In genomic region chr6:24376875-24377274, GRCh38 we compare ENCODE assay signal across 19 cellular contexts. TPM values are rescaled to one million over a fixed set of nuclear protein-coding genes. Genes with fewer than 3 reads are reported as not detected.
DNase-seq lines count a peak whose midpoint lies in the region; ATAC-seq and TF ChIP-seq lines count a peak whose summit lies in the region.
"Had no signal": no experiment of that assay in that cellular context is flagged by ENCODE, and none has a peak within 500 bp of the region (broad histone marks: within the 10 kb centered on the region; RNA-seq: fewer than 3 reads in every experiment).

No MANE protein-coding gene starts in this region.

- ATAC-seq in gastrocnemius medialis (no peak), sciatic nerve (no peak)
- ATAC-seq: GM12878 had no signal

- no peaks in the 10 kb centered on the region for H3K9me2 ChIP-seq in GM23248 (ENCODE audit: insufficient read depth)

- H3K36me3 ChIP-seq in A673 (ENCODE audit: insufficient read depth, low read length, poor library complexity, severe bottlenecking) (no peaks in the 10 kb centered on the region), gastrocnemius medialis (no peaks in the 10 kb centered on the region), GM23248 (ENCODE audit: low read depth) (no peaks in the 10 kb centered on the region)
- H3K36me3 ChIP-seq: BE2C had no signal

- no TSS peak for BruUV-seq in A673 (replicated peaks; lab: Mats Ljungman, UMichigan)

- TF ChIP-seq POLR2A in gastrocnemius medialis (IDR thresholded peaks at IDR 0.05), result no peak

- peak overlapping the region; percentile 87 for H3K27ac ChIP-seq in A673 (ENCODE audit: low read depth, low read length, poor library complexity, severe bottlenecking)
- no peak overlapping the region for H3K27ac ChIP-seq in gastrocnemius medialis
- H3K27ac ChIP-seq in GM23248, result no peak overlapping the region
- H3K27ac ChIP-seq: PC-9 had no signal

- no peak overlapping the region for H3K9ac ChIP-seq in GM23248

- H3K4me3 ChIP-seq in A673 (ENCODE audit: low read depth, low read length, poor library complexity, severe bottlenecking), result no peak overlapping the region
- H3K4me3 ChIP-seq in fibroblast of villous mesenchyme (ENCODE audit: low read depth, low read length), result no peak overlapping the region
- no peak overlapping the region for H3K4me3 ChIP-seq in gastrocnemius medialis
- no peak overlapping the region for H3K4me3 ChIP-seq in GM23248
- H3K4me3 ChIP-seq: GM12878, K562, PC-9 had no signal

- no peaks in the 10 kb centered on the region for H4K20me1 ChIP-seq in GM23248 (ENCODE audit: insufficient read depth)

- CTCF ChIA-PET in A673 (lab: Charles Lee) (interaction anchor here (1.2 kb wide), 1 partner anchor 93 kb away, joined by 3 read pairs; no protein-coding TSS in a partner anchor), HEK293T (lab: Yijun Ruan, JAX) (no interaction called here)

- no peaks in the 10 kb centered on the region for H3K79me2 ChIP-seq in GM23248 (ENCODE audit: insufficient read depth)

- H3K4me2 ChIP-seq in GM23248 (ENCODE audit: unreplicated experiment), result no peak overlapping the region
- H3K4me2 ChIP-seq: PC-9 had no signal

- POLR2A ChIA-PET in A673 (lab: Charles Lee; ENCODE audit: low non-redundant PET), result no interaction called here
- POLR2A ChIA-PET in HEK293T (lab: Yijun Ruan, JAX), result no interaction called here

- peaks cover 58% of the 10 kb centered on the region for H3K4me1 ChIP-seq in A673 (ENCODE audit: insufficient read depth, low read length, poor library complexity, severe bottlenecking)
- no peaks in the 10 kb centered on the region for H3K4me1 ChIP-seq in gastrocnemius medialis
- no peaks in the 10 kb centered on the region for H3K4me1 ChIP-seq in GM23248 (ENCODE audit: insufficient read depth)
- H3K4me1 ChIP-seq: BE2C had no signal

- in situ Hi-C loops in gastrocnemius medialis (cut with MboI; ENCODE audit: low sequenced_read_pairs in 4 of 4) (loop anchor here in 1 of 4 donors (25.0 kb wide), 1 partner anchor 90 kb away; no protein-coding TSS in a partner anchor), GM23248 (cut with MboI) (no loop called here)

- H3K27me3 ChIP-seq in A673 (replicated peaks; ENCODE audit: insufficient read depth, low read depth, low read length, poor library complexity), result no peaks in the 10 kb centered on the region
- no peaks in the 10 kb centered on the region for H3K27me3 ChIP-seq in gastrocnemius medialis
- H3K27me3 ChIP-seq in GM23248 (replicated peaks; ENCODE audit: insufficient read depth), result no peaks in the 10 kb centered on the region
- H3K27me3 ChIP-seq: BE2C had no signal

- peak; percentile 92 for DNase-seq in A673 (ENCODE audit: low spot score)
- no peak for DNase-seq in HEK293T (ENCODE audit: extremely low spot score)
- DNase-seq in NCI-H524 (lab: John Stamatoyannopoulos, UW), result peak; percentile 58 to 84
- DNase-seq in fibroblast of villous mesenchyme (ENCODE audit: low read depth), result peak; percentile 14
- DNase-seq in gastrocnemius medialis, result no peak
- no peak for DNase-seq in foreskin melanocyte
- DNase-seq in sciatic nerve (ENCODE audit: low spot score), result no peak
- no peak for DNase-seq in GM23248
- DNase-seq: BE2C; CD4-positive, CD25-positive, alpha-beta regulatory T cell; COR-L47; DMS153; NCI-H1105; NCI-H1694 treated with DMSO at 0.1 percent for 48 hours; NCI-H345; NCI-H748 treated with DMSO at 0.1 percent for 48 hours; PC-9 had no signal

- WGBS in GM23248 (ENCODE audit: low coverage in 1 of 2, low lambda C conversion rate in 2 of 2, missing lambda C conversion rate in 2 of 2), 2 experiments, result 1 to 9% methylated on average over 4 of the region's 4 CpGs

- no peak for TF ChIP-seq CTCF in A673 (conservative IDR thresholded peaks at IDR 0.05; ENCODE audit: low read depth, low read length)
- no peak for TF ChIP-seq CTCF in fibroblast of villous mesenchyme (IDR thresholded peaks at IDR 0.05; ENCODE audit: insufficient read depth, low read depth, low read length)
- TF ChIP-seq CTCF in gastrocnemius medialis (IDR thresholded peaks at IDR 0.05 in 4 of 5, conservative IDR thresholded peaks at IDR 0.05 in 1 of 5), result no peak

- H3K9me3 ChIP-seq in A673 (ENCODE audit: low read depth, low read length, poor library complexity, severe bottlenecking) (peaks cover 5% of the 10 kb centered on the region), gastrocnemius medialis (no peaks in the 10 kb centered on the region), GM23248 (ENCODE audit: low read depth) (no peaks in the 10 kb centered on the region)
- H3K9me3 ChIP-seq: BE2C had no signal

- H2AFZ ChIP-seq in GM23248, result no peak overlapping the region
- H2AFZ ChIP-seq: PC-9 had no signal

- no peaks in the 10 kb centered on the region for H3F3A ChIP-seq in GM23248 (ENCODE audit: insufficient read depth)

- intact Hi-C loops in A673 (cut with micrococcal nuclease; ENCODE audit: unreplicated experiment) (no loop called here), gastrocnemius medialis (cut with DNase I; ENCODE audit: low total_unique reads) (no loop called here), sciatic nerve (cut with DNase I) (no loop called here)

TF ChIP-seq in HEK293T, 16 proteins besides CTCF, POLR2A, EP300 and RAD21:
- no peak for TF ChIP-seq ELF4 (IDR thresholded peaks at IDR 0.05)
- peak; percentile 46; the same call in 1 of the 2 replicates for TF ChIP-seq PKNOX1 (IDR thresholded peaks at IDR 0.05)
- TF ChIP-seq SP1 (IDR thresholded peaks at IDR 0.05), result no peak
- TF ChIP-seq ZNF384 (IDR thresholded peaks at IDR 0.05), result no peak
- peak; percentile 16; the same call in 1 of the 2 replicates for TF ChIP-seq CTBP1 (IDR thresholded peaks at IDR 0.05; ENCODE audit: borderline replicate concordance)
- TF ChIP-seq SUZ12 (IDR thresholded peaks at IDR 0.05), result no peak
- TF ChIP-seq FOXM1 (IDR thresholded peaks at IDR 0.05; ENCODE audit: borderline replicate concordance), result no peak
- TF ChIP-seq L3MBTL2 (conservative IDR thresholded peaks at IDR 0.05), result no peak
- TF ChIP-seq BHLHE40 (IDR thresholded peaks at IDR 0.05; ENCODE audit: borderline replicate concordance), result no peak
- TF ChIP-seq NFRKB (IDR thresholded peaks at IDR 0.05), result no peak
TF ChIP-seq in HEK293T: peak in this region for 2.

RNA-seq across cellular contexts. Expression of gene DCDC2, which starts 19.0 kb away (rescaled TPM):
- total RNA-seq in A673 (2021) (45.1 and 54.9 TPM in 2 replicates), fibroblast of villous mesenchyme (under 0.01 and 0.43 TPM in 2 replicates), gastrocnemius medialis (under 1 TPM; 0.29 to 0.64 (median 0.42) TPM), sciatic nerve (not detected)
- total RNA-seq in GM23248 (2014; rRNA removed; shearing (Covaris generic)), result not detected in 2 replicates
- not detected in 2 replicates for polyA plus RNA-seq in GM23248 (2016; fragmentation: Nextera tagmentation; extraction: Ambion mirVana)
- total RNA-seq: CD4-positive, CD25-positive, alpha-beta regulatory T cell had no signal
- polyA plus RNA-seq: K562 had no signal

RNA-seq across cellular contexts. Expression of gene MRS2, which starts 25.9 kb away (rescaled TPM):
- 46.6 and 49.1 TPM in 2 replicates for total RNA-seq in A673 (2021)
- total RNA-seq in fibroblast of villous mesenchyme, result 25.1 and 38.4 TPM in 2 replicates
- total RNA-seq in gastrocnemius medialis, result 10 to 100 TPM; 17.2 to 63.2 (median 44.2) TPM
- total RNA-seq in sciatic nerve, result 20.5 TPM
- 15.4 and 18.0 TPM in 2 replicates for total RNA-seq in GM23248 (2014; rRNA removed; shearing (Covaris generic))
- 21.3 and 23.5 TPM in 2 replicates for polyA plus RNA-seq in GM23248 (2016; fragmentation: Nextera tagmentation; extraction: Ambion mirVana)

Comparison
In these comparisons a context has a peak if more than half of its experiments do, and no peak if none do; other contexts are left out.
1. DNase-seq: peak in A673 (single experiment), NCI-H524 (2 of 2) and fibroblast of villous mesenchyme (single experiment); none in HEK293T (single experiment), gastrocnemius medialis (0 of 2), foreskin melanocyte (single experiment), sciatic nerve (single experiment) and GM23248 (single experiment).
2. RNA of gene DCDC2, which starts 19.0 kb away (total RNA-seq): 45.1 to 54.9 TPM in A673; under 0.01 to 0.43 TPM in fibroblast of villous mesenchyme, 0.29 to 0.64 TPM in gastrocnemius medialis, not detected in sciatic nerve (single experiment) and not detected in GM23248; every median in the first group is over 10 times any median in the second.